In genomic region chr20:3797226-3797545, GRCh38 we compare ENCODE assay signal across 8 cellular contexts. TPM values are rescaled to one million over a fixed set of nuclear protein-coding genes. Genes with fewer than 3 reads are reported as not detected.
A peak's percentile ranks its signal among the peaks of the same experiment; 100 is the strongest.
DNase-seq lines count a peak whose midpoint lies in the region; ATAC-seq and TF ChIP-seq lines count a peak whose summit lies in the region.

No MANE protein-coding gene starts in this region.

- H3K4me1 ChIP-seq in right cardiac atrium (ENCODE audit: control insufficient read depth, insufficient read depth, low read length), result no peaks in the 10 kb centered on the region
- peaks cover 0 to 54% (median 20%) of the 10 kb centered on the region in 9 donors for H3K4me1 ChIP-seq in heart right ventricle
- H3K4me1 ChIP-seq in lung (ENCODE audit: control insufficient read depth in 2 of 2, insufficient read depth in 2 of 2, low read length in 2 of 2), result peaks cover 0 to 26% of the 10 kb centered on the region in 2 donors

- peak in 2 of 3 donors; percentile 9 to 60 for DNase-seq in right cardiac atrium
- no peak for DNase-seq in heart right ventricle
- no peak for DNase-seq in astrocyte of the spinal cord (ENCODE audit: low read depth, low spot score)
- no peak for DNase-seq in lung (ENCODE audit: low spot score)
- DNase-seq in NK-92 treated with Interleukin-12 subunit alpha and Interleukin-12 subunit beta, amount 100 ng/mL, for 24 hours (lab: John Stamatoyannopoulos, UW), result no peak
- DNase-seq in activated gamma-delta T cell treated with Interleukin-2 at 50 U/mL for 16 hours, result no peak

- H3K4me3 ChIP-seq in right cardiac atrium (ENCODE audit: low read length) (no peak overlapping the region), heart right ventricle (peak overlapping the region in 4 of 10 donors; percentile 62 to 92 (median 74)), astrocyte of the spinal cord (ENCODE audit: low read depth, low read length) (peak overlapping the region; percentile 70), lung (peak overlapping the region; percentile 87)

- H3K27me3 ChIP-seq in right cardiac atrium (ENCODE audit: control insufficient read depth, insufficient read depth), result no peaks in the 10 kb centered on the region
- no peaks in the 10 kb centered on the region for H3K27me3 ChIP-seq in heart right ventricle
- no peaks in the 10 kb centered on the region for H3K27me3 ChIP-seq in lung (ENCODE audit: control insufficient read depth, insufficient read depth)

- no peak for TF ChIP-seq CTCF in heart right ventricle (IDR thresholded peaks at IDR 0.05)
- TF ChIP-seq CTCF in astrocyte of the spinal cord (IDR thresholded peaks at IDR 0.05; ENCODE audit: low read depth, low read length), result no peak
- TF ChIP-seq CTCF in lung (IDR thresholded peaks at IDR 0.05; ENCODE audit: control extremely low read depth, extremely low read depth), result no peak

- in situ Hi-C loops in astrocyte of the spinal cord (cut with HindIII; ENCODE audit: low sequenced_read_pairs), result no loop called here

- intact Hi-C loops in right cardiac atrium (cut with DNase I), result no loop called here
- intact Hi-C loops in heart right ventricle (cut with DNase I), result no loop called here

- 86% methylated on average over 5 of the region's 5 CpGs for WGBS in right cardiac atrium
- 92 to 94% methylated on average over 5 of the region's 5 CpGs for WGBS in heart right ventricle, 2 donors
- 63 to 91% methylated on average over 5 of the region's 5 CpGs for WGBS in lung, 2 donors

- H3K27ac ChIP-seq in right cardiac atrium (ENCODE audit: low read length) (no peak overlapping the region), heart right ventricle (peak overlapping the region in 1 of 10 donors; percentile 97), lung (ENCODE audit: low read depth in 1 of 2, low read length in 1 of 2) (peak overlapping the region in 1 of 2 donors; percentile 78)

- no peaks in the 10 kb centered on the region for H3K9me3 ChIP-seq in right cardiac atrium (ENCODE audit: control insufficient read depth, low read length)
- H3K9me3 ChIP-seq in heart right ventricle, result no peaks in the 10 kb centered on the region
- H3K9me3 ChIP-seq in lung (ENCODE audit: control insufficient read depth in 2 of 2, insufficient read depth in 1 of 2, low read length in 1 of 2), result no peaks in the 10 kb centered on the region

- no peak for ATAC-seq in right cardiac atrium
- no peak for ATAC-seq in heart right ventricle
- no peak for ATAC-seq in lung (ENCODE audit: insufficient read depth, low FRiP score)
- ATAC-seq in HG03159 (IDR thresholded peaks at IDR 0.05; ENCODE audit: unreplicated experiment), result no peak
- no peak for ATAC-seq in GM19035 (IDR thresholded peaks at IDR 0.05; ENCODE audit: unreplicated experiment)

- H3K36me3 ChIP-seq in heart right ventricle (peaks cover 0 to 42% (median 4%) of the 10 kb centered on the region in 9 donors), lung (ENCODE audit: control insufficient read depth in 2 of 2, insufficient read depth in 2 of 2, low read length in 2 of 2) (peaks cover 0 to 34% of the 10 kb centered on the region in 2 donors)

RNA-seq across cellular contexts. Expression of gene CDC25B, which starts 1.1 kb away (rescaled TPM):
- total RNA-seq in right cardiac atrium (10 to 100 TPM in 3 of 4 donors, 1 to 10 TPM in 1; 10.0 to 12.2 (median 11.4) TPM), heart right ventricle (10 to 100 TPM in 2 of 10 donors, 1 to 10 TPM in 8; 2.8 to 17.3 (median 5.0) TPM), lung (10 to 100 TPM; 65.7 to 88.5 TPM)
- polyA plus RNA-seq in right cardiac atrium (7.9 TPM), heart right ventricle (10 to 100 TPM; 12.6 to 15.9 TPM), lung (10 to 100 TPM; 47.9 to 68.4 TPM)

RNA-seq across cellular contexts. Expression of gene CENPB, which starts 10.6 kb away (rescaled TPM):
- total RNA-seq in right cardiac atrium, result 10 to 100 TPM; 63.9 to 92.7 (median 72.1) TPM
- 67.4 TPM for polyA plus RNA-seq in right cardiac atrium
- 10 to 100 TPM; 52.3 to 95.7 (median 67.7) TPM for total RNA-seq in heart right ventricle
- 10 to 100 TPM; 52.9 to 76.5 TPM for polyA plus RNA-seq in heart right ventricle
- total RNA-seq in lung, result 100 to 1,000 TPM in 1 of 2 donors, 10 to 100 TPM in 1; 35.9 to 113 TPM
- 10 to 100 TPM; 72.9 to 85.8 TPM for polyA plus RNA-seq in lung

RNA-seq across cellular contexts. Expression of gene SPEF1, which starts 15.9 kb away (rescaled TPM):
- total RNA-seq in right cardiac atrium (under 1 TPM in 1 of 4 donors, not detected in 3; 0.50 TPM), heart right ventricle (under 1 TPM in 6 of 10 donors, not detected in 4; 0.16 to 0.47 (median 0.23) TPM), lung (10 to 100 TPM; 11.7 to 15.5 TPM)
- polyA plus RNA-seq in right cardiac atrium (0.07 TPM), heart right ventricle (under 1 TPM; 0.07 to 0.29 TPM), lung (10 to 100 TPM in 1 of 2 donors, 1 to 10 TPM in 1; 9.6 to 11.9 TPM)

RNA-seq across cellular contexts. Expression of gene AP5S1, which starts 23.2 kb away (rescaled TPM):
- total RNA-seq in right cardiac atrium, result 10 to 100 TPM; 12.3 to 17.2 (median 13.5) TPM
- polyA plus RNA-seq in right cardiac atrium, result 12.5 TPM
- total RNA-seq in heart right ventricle, result 10 to 100 TPM; 12.0 to 17.5 (median 14.7) TPM
- polyA plus RNA-seq in heart right ventricle, result 1 to 10 TPM; 7.2 to 9.8 TPM
- 10 to 100 TPM; 12.4 to 20.7 TPM for total RNA-seq in lung
- 10 to 100 TPM in 1 of 2 donors, 1 to 10 TPM in 1; 8.1 to 11.5 TPM for polyA plus RNA-seq in lung

RNA-seq across cellular contexts. Expression of gene ADISSP, which starts 29.6 kb away (rescaled TPM):
- total RNA-seq in right cardiac atrium, result 10 to 100 TPM; 11.7 to 13.7 (median 12.1) TPM
- 12.6 TPM for polyA plus RNA-seq in right cardiac atrium
- 10 to 100 TPM in 4 of 10 donors, 1 to 10 TPM in 6; 7.7 to 15.7 (median 9.7) TPM for total RNA-seq in heart right ventricle
- polyA plus RNA-seq in heart right ventricle, result 10 to 100 TPM; 14.6 to 21.0 TPM
- 10 to 100 TPM in 1 of 2 donors, 1 to 10 TPM in 1; 8.6 to 53.7 TPM for total RNA-seq in lung
- 10 to 100 TPM; 34.1 to 36.1 TPM for polyA plus RNA-seq in lung

Comparison
In these comparisons a context has a peak if more than half of its experiments do, and no peak if none do; other contexts are left out.
1. DNase-seq: peak in right cardiac atrium (2 of 3); none in heart right ventricle (0 of 2), astrocyte of the spinal cord (single experiment), lung (single experiment), NK-92 treated with Interleukin-12 subunit alpha and Interleukin-12 subunit beta, amount 100 ng/mL, for 24 hours (single experiment) and activated gamma-delta T cell treated with Interleukin-2 at 50 U/mL for 16 hours (single experiment).
2. RNA of gene SPEF1, which starts 15.9 kb away (total RNA-seq): 11.7 to 15.5 TPM in lung; 0.16 to 0.47 TPM in heart right ventricle and 0.50 TPM in right cardiac atrium; every median in the first group is over 4 times any median in the second.